Comparison of ENCODE assay signal across 23 cellular contexts in the genomic region with DNA sequence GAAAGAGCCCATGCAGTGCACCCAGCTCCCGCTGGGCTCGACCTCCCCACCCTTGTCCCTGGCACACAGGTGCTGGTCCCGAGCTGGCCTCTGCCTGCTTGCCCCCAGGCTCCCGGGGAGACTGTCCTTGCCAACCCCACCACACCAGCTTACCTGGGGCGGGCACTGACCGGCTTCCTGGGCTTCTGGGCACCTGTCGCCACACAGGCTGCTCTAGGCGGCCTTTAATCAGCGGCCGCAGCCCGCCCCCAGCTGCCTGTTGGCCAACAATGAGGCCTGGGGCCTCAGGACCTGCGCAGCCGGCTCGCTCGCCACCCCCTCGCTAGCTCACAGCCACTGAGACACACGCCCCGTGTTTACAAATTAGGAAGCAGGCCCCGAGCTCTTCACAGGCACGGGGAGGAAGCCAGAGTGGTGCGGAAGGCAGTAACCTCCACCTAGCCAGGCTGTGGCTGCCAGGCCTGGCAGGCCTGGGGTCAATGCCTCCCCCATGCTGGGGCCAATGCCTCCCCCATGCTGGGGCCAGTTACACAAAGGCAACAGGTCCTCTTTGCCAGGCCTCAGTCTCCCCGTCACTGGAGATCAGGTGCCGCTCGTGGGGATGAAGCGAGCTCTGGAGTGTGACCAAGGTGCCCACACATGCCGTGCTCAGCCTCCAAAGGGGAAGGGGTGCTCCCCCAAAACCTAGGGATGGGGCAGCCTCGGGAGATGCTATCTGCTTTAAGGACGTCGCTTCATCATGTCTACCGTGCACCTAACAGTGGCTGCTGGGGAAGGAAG.
"Had no signal": no experiment of that assay in that cellular context is flagged by ENCODE, and none has a peak within 500 bp of the region (broad histone marks: within the 10 kb centered on the region; RNA-seq: fewer than 3 reads in every experiment).

A gene with protein sequence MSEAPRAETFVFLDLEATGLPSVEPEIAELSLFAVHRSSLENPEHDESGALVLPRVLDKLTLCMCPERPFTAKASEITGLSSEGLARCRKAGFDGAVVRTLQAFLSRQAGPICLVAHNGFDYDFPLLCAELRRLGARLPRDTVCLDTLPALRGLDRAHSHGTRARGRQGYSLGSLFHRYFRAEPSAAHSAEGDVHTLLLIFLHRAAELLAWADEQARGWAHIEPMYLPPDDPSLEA (minus strand): TSS at position 201 of the 780 bp plus-strand sequence. CDS start 626 bp downstream, outside the sequence.

- H3K36me3 ChIP-seq: breast epithelium, neural progenitor cell, prostate gland, right atrium auricular region had no signal

- H3K36me3 Mint-ChIP-seq: activated naive CD8-positive, alpha-beta T cell treated with anti-CD3 and anti-CD28 coated beads for 36 hours had no signal

- H3K4me1 Mint-ChIP-seq: activated CD4-positive, alpha-beta T cell treated with anti-CD3 and anti-CD28 coated beads, Interleukin-2, amount 10 ng/mL, durations not matched to agents 7 days and 5 days; activated naive CD8-positive, alpha-beta T cell treated with anti-CD3 and anti-CD28 coated beads for 36 hours; activated T-helper 17 cell treated with anti-CD3 and anti-CD28 coated beads, Interleukin-2, amount 50 U/mL, for 72 hours; endodermal cell; naive thymus-derived CD4-positive, alpha-beta T cell; neural progenitor cell; T-cell had no signal

- H3K27me3 ChIP-seq: neural progenitor cell, right atrium auricular region, tibial nerve had no signal

- H3K27ac Mint-ChIP-seq: activated CD4-positive, alpha-beta T cell treated with anti-CD3 and anti-CD28 coated beads, Interleukin-2, amount 10 ng/mL, durations not matched to agents 7 days and 5 days; activated CD8-positive, alpha-beta T cell treated with anti-CD3 and anti-CD28 coated beads, Interleukin-2, amount 10 ng/mL, durations not matched to agents 7 days and 5 days; activated naive CD8-positive, alpha-beta T cell treated with anti-CD3 and anti-CD28 coated beads for 36 hours; activated T-helper 17 cell treated with anti-CD3 and anti-CD28 coated beads, Interleukin-2, amount 50 U/mL, for 72 hours; endodermal cell; neural progenitor cell; T-cell; T-helper 2 cell treated with Interferon-gamma antibody and Interleukin-4, amounts not matched to agents 5 μg/mL and 100 μg/mL, for 36 hours had no signal

- DNase-seq: activated CD4-positive, alpha-beta T cell treated with anti-CD3 and anti-CD28 coated beads, Interleukin-2, amount 10 ng/mL, durations not matched to agents 7 days and 5 days; activated CD4-positive, CD25-positive, alpha-beta regulatory T cell treated with anti-CD3 and anti-CD28 coated beads, Interleukin-2, amount 50 U/mL, for 72 hours; activated CD8-positive, alpha-beta T cell treated with anti-CD3 and anti-CD28 coated beads, Interleukin-2, amount 10 ng/mL, durations not matched to agents 7 days and 5 days; activated naive CD8-positive, alpha-beta T cell treated with anti-CD3 and anti-CD28 coated beads for 36 hours; cortex of kidney; endodermal cell; heart left ventricle; kidney; naive thymus-derived CD4-positive, alpha-beta T cell; stimulated activated CD4-positive, alpha-beta T cell treated with anti-CD3 and anti-CD28 coated beads, Interleukin-12 subunit alpha, Interleukin-12 subunit beta, amount 100 ng/mL, for 4 hours; stimulated activated CD4-positive, alpha-beta T cell treated with anti-CD3 and anti-CD28 coated beads, Interleukin-4, amount 100 ng/mL, for 4 hours; stimulated activated naive CD8-positive, alpha-beta T cell treated with anti-CD3 and anti-CD28 coated beads, Interleukin-15, Interleukin-2, amounts not matched to agents 100 U/mL and 50 U/mL, for 24 hours; T-cell; WERI-Rb-1 had no signal

- H3K9ac ChIP-seq: neural progenitor cell had no signal

- H3K27ac ChIP-seq: epithelial cell of prostate, heart left ventricle, neural progenitor cell, prostate gland, right atrium auricular region, tibial nerve, WERI-Rb-1 had no signal

- H3K4me2 ChIP-seq: neural progenitor cell had no signal

- H3K4me3 Mint-ChIP-seq: activated CD4-positive, alpha-beta T cell treated with anti-CD3 and anti-CD28 coated beads, Interleukin-2, amount 10 ng/mL, durations not matched to agents 7 days and 5 days; activated CD8-positive, alpha-beta T cell treated with anti-CD3 and anti-CD28 coated beads, Interleukin-2, amount 10 ng/mL, durations not matched to agents 7 days and 5 days; activated naive CD8-positive, alpha-beta T cell treated with anti-CD3 and anti-CD28 coated beads for 36 hours; activated T-helper 17 cell treated with anti-CD3 and anti-CD28 coated beads, Interleukin-2, amount 50 U/mL, for 72 hours; endodermal cell; naive thymus-derived CD4-positive, alpha-beta T cell; neural progenitor cell; T-cell; T-helper 2 cell treated with Interferon-gamma antibody and Interleukin-4, amounts not matched to agents 5 μg/mL and 100 μg/mL, for 36 hours had no signal

- H3K4me3 ChIP-seq: breast epithelium, heart left ventricle, neural progenitor cell, prostate gland, right atrium auricular region, tibial nerve had no signal

- H3K27me3 Mint-ChIP-seq: activated CD4-positive, alpha-beta T cell treated with anti-CD3 and anti-CD28 coated beads, Interleukin-2, amount 10 ng/mL, durations not matched to agents 7 days and 5 days; activated naive CD8-positive, alpha-beta T cell treated with anti-CD3 and anti-CD28 coated beads for 36 hours; activated T-helper 17 cell treated with anti-CD3 and anti-CD28 coated beads, Interleukin-2, amount 50 U/mL, for 72 hours; naive thymus-derived CD4-positive, alpha-beta T cell; T-cell had no signal

- H3K4me1 ChIP-seq: breast epithelium, heart left ventricle, neural progenitor cell, prostate gland, right atrium auricular region, tibial nerve had no signal

- H3K9me3 ChIP-seq: breast epithelium, heart left ventricle, prostate gland, right atrium auricular region, tibial nerve had no signal

- H3K9me3 Mint-ChIP-seq: activated CD4-positive, alpha-beta T cell treated with anti-CD3 and anti-CD28 coated beads, Interleukin-2, amount 10 ng/mL, durations not matched to agents 7 days and 5 days; activated naive CD8-positive, alpha-beta T cell treated with anti-CD3 and anti-CD28 coated beads for 36 hours; activated T-helper 17 cell treated with anti-CD3 and anti-CD28 coated beads, Interleukin-2, amount 50 U/mL, for 72 hours; naive thymus-derived CD4-positive, alpha-beta T cell; T-cell; T-helper 2 cell treated with Interferon-gamma antibody and Interleukin-4, amounts not matched to agents 5 μg/mL and 100 μg/mL, for 36 hours had no signal

- H2AFZ ChIP-seq: neural progenitor cell had no signal

- ATAC-seq: activated CD8-positive, alpha-beta T cell treated with anti-CD3 and anti-CD28 coated beads, Interleukin-2, amount 10 ng/mL, durations not matched to agents 7 days and 5 days; activated T-helper 17 cell treated with anti-CD3 and anti-CD28 coated beads, Interleukin-2, amount 50 U/mL, for 72 hours; heart left ventricle; left lobe of liver; naive thymus-derived CD4-positive, alpha-beta T cell; stimulated activated naive CD8-positive, alpha-beta T cell treated with anti-CD3 and anti-CD28 coated beads, Interleukin-15, Interleukin-2, amounts not matched to agents 100 U/mL and 50 U/mL, for 24 hours; T-cell had no signal

- FAIRE-seq: kidney had no signal
